Comparison of ENCODE assay signal across 29 cellular contexts in genomic region chr3:44272191-44272590, GRCh38. TPM values are rescaled to one million over a fixed set of nuclear protein-coding genes. Genes with fewer than 3 reads are reported as not detected.
"Had no signal": no experiment of that assay in that cellular context is flagged by ENCODE, and none has a peak within 500 bp of the region (broad histone marks: within the 10 kb centered on the region; RNA-seq: fewer than 3 reads in every experiment).

No MANE protein-coding gene starts in this region.

- H3K4me1 ChIP-seq: stomach, testis, thyroid gland, tibial artery, tibial nerve, transverse colon, upper lobe of left lung, upper lobe of right lung, uterus, vagina had no signal

- H3K36me3 ChIP-seq: stomach, thoracic aorta, thyroid gland, tibial artery, tibial nerve, transverse colon, upper lobe of left lung, upper lobe of right lung, uterus, vagina had no signal

- H3K4me3 ChIP-seq: stomach, testis, thoracic aorta, thyroid gland, tibial artery, tibial nerve, transverse colon, upper lobe of left lung, upper lobe of right lung, uterus, vagina had no signal

- FAIRE-seq: urothelium cell line had no signal

- H3K27ac ChIP-seq: stomach, testis, thoracic aorta, thyroid gland, tibial artery, tibial nerve, transverse colon, upper lobe of left lung, upper lobe of right lung, uterus, vagina had no signal

- H3K27me3 ChIP-seq: stomach, testis, thyroid gland, tibial artery, tibial nerve, transverse colon, upper lobe of left lung, upper lobe of right lung, uterus, vagina had no signal

- ATAC-seq: stimulated activated effector memory CD8-positive, alpha-beta T cell treated with anti-CD3 and anti-CD28 coated beads, Interleukin-12 subunit alpha, Interleukin-12 subunit beta, amount 100 ng/mL, for 72 hours; stimulated activated memory B cell treated with anti-CD40 and anti-IgM and Interleukin-4, amounts not matched to agents 10 μg/mL and 1 μg/mL and 100 μg/mL, for 72 hours; stimulated activated naive B cell treated with anti-CD40 and anti-IgM and Interleukin-4, amounts not matched to agents 10 μg/mL and 1 μg/mL and 100 μg/mL, for 72 hours; stimulated activated naive CD8-positive, alpha-beta T cell treated with anti-CD3 and anti-CD28 coated beads, Interleukin-15, amount 100 ng/mL, for 72 hours; stimulated activated naive CD8-positive, alpha-beta T cell treated with anti-CD3 and anti-CD28 coated beads, Interleukin-15, Interleukin-2, amounts not matched to agents 100 U/mL and 50 U/mL, for 24 hours; upper lobe of right lung had no signal

- H3K9me3 ChIP-seq: stomach, testis, thoracic aorta, thyroid gland, transverse colon, upper lobe of right lung, uterus, vagina had no signal

- DNase-seq: stimulated activated CD4-positive, alpha-beta T cell treated with anti-CD3 and anti-CD28 coated beads, Interleukin-2, amount 100 ng/mL, for 48 hours; stimulated activated CD4-positive, alpha-beta T cell treated with anti-CD3 and anti-CD28 coated beads, Interleukin-4, amount 100 ng/mL, for 1 hour; stimulated activated CD4-positive, alpha-beta T cell treated with anti-CD3 and anti-CD28 coated beads, Interleukin-4, amount 100 ng/mL, for 24 hours; stimulated activated CD4-positive, alpha-beta T cell treated with anti-CD3 and anti-CD28 coated beads, Interleukin-4, amount 100 ng/mL, for 4 hours; stimulated activated CD8-positive, alpha-beta memory T cell treated with anti-CD3 and anti-CD28 coated beads, Interleukin-4, amount 100 ng/mL, for 48 hours; stimulated activated naive B cell treated with anti-CD40 and anti-IgM and Interleukin-4, amounts not matched to agents 10 μg/mL and 1 μg/mL and 100 μg/mL, for 72 hours; stimulated activated naive CD4-positive, alpha-beta T cell; stimulated activated naive CD4-positive, alpha-beta T cell treated with Interleukin-2 at 50 U/mL for 16 hours; stimulated activated naive CD8-positive, alpha-beta T cell treated with anti-CD3 and anti-CD28 coated beads, Interleukin-15, amount 100 ng/mL, for 72 hours; stimulated activated naive CD8-positive, alpha-beta T cell treated with anti-CD3 and anti-CD28 coated beads, Interleukin-15, Interleukin-2, amounts not matched to agents 100 U/mL and 50 U/mL, for 24 hours; stomach; substantia nigra; testis; thyroid gland; tibial artery; transverse colon; trophoblast cell; upper lobe of left lung; upper lobe of right lung; uterus had no signal

RNA-seq across cellular contexts. Expression of gene TOPAZ1, which starts 30.5 kb away (rescaled TPM):
- total RNA-seq: stomach, subcutaneous adipose tissue, thoracic aorta, tibial nerve, transverse colon, upper lobe of left lung, upper lobe of right lung, ureter, urinary bladder, vagina had no signal
- polyA plus RNA-seq: stomach, urinary bladder had no signal
